ENCODE assay signal across 13 cellular contexts in the genomic region with DNA sequence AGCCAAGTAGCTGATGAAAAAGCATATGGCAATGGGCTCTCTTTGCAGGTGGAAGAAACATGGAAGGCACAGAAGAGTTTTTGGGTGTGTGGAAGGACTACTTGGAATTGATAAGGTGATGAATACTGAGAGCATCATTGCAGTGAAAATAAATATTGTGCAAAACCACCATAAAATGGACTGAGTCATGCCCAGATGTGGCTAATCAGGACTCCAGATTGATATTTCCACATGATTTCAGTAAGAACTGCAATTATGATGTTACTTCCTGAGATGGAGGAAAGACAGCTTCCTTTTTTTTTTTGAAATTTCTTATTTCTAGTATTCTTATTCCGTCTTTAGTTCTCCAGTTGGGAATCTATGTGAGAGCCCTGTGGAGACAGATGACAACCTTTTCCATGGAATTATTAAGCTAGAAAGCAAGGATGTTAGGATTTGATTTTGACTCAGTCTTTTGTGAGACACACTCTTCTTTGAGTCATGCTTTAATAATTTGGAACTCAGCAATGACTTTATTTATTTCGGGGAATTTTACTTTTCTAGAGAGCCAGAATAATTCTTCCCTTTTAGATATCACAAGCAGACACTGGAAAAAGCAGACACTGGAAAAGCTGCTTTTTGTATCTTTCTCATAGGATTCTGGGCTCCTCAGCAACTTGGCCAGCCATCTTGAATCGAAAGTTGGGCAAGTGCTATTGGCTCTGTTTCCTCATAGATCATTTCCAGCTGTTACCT.
A peak's percentile ranks its signal among the peaks of the same experiment; 100 is the strongest.
DNase-seq lines count a peak whose midpoint lies in the region; TF ChIP-seq lines count a peak whose summit lies in the region.
"Had no signal": no experiment of that assay in that cellular context is flagged by ENCODE, and none has a peak within 500 bp of the region (broad histone marks: within the 10 kb centered on the region; RNA-seq: fewer than 3 reads in every experiment).

No MANE protein-coding gene starts in this region.

- H3K4me1 ChIP-seq in right atrium auricular region, result no peaks in the 10 kb centered on the region
- H3K4me1 ChIP-seq: transverse colon had no signal

- H3K4me3 ChIP-seq in brain microvascular endothelial cell (ENCODE audit: low read depth, low read length) (no peak overlapping the region), right atrium auricular region (no peak overlapping the region)
- H3K4me3 ChIP-seq: transverse colon had no signal

- peak; percentile 17 for DNase-seq in SKM-1 treated with dmso at 0.1 percent for 144 hours (lab: John Stamatoyannopoulos, UW; ENCODE audit: unreplicated experiment)
- DNase-seq in SKM-1 (lab: John Stamatoyannopoulos, UW; ENCODE audit: unreplicated experiment), result no peak
- peak; percentile 22 for DNase-seq in brain microvascular endothelial cell
- no peak for DNase-seq in right atrium auricular region (ENCODE audit: low spot score)
- no peak for DNase-seq in NCI-H2171 treated with DMSO at 0.1 percent for 48 hours (lab: John Stamatoyannopoulos, UW)
- no peak for DNase-seq in NCI-H446 (lab: John Stamatoyannopoulos, UW)
- DNase-seq in HPDE6-E6E7 (ENCODE audit: extremely low spot score), result no peak
- no peak for DNase-seq in stimulated activated naive CD4-positive, alpha-beta T cell treated with Interleukin-2 at 50 U/mL for 16 hours (lab: John Stamatoyannopoulos, UW)
- DNase-seq: activated naive CD8-positive, alpha-beta T cell treated with anti-CD3 and anti-CD28 coated beads, Interleukin-2, amount 50 U/mL, for 24 hours; endodermal cell; NCI-H510A; T-cell; transverse colon had no signal

- no peaks in the 10 kb centered on the region for H3K9me3 ChIP-seq in right atrium auricular region
- H3K9me3 ChIP-seq: transverse colon had no signal

- in situ Hi-C loops in brain microvascular endothelial cell (cut with HindIII; ENCODE audit: low pct_ligation_motif_present, low sequenced_read_pairs), result no loop called here

- H3K36me3 ChIP-seq in brain microvascular endothelial cell (replicated peaks), result no peaks in the 10 kb centered on the region
- H3K36me3 ChIP-seq in right atrium auricular region, result no peaks in the 10 kb centered on the region
- H3K36me3 ChIP-seq: transverse colon had no signal

- no peak overlapping the region for H3K27ac ChIP-seq in brain microvascular endothelial cell
- peak overlapping the region; percentile 8 to 69 for H3K27ac ChIP-seq in right atrium auricular region
- H3K27ac ChIP-seq: transverse colon had no signal

- H3K27me3 ChIP-seq in brain microvascular endothelial cell (replicated peaks) (no peaks in the 10 kb centered on the region), right atrium auricular region (no peaks in the 10 kb centered on the region)
- H3K27me3 ChIP-seq: transverse colon had no signal

- no peak for TF ChIP-seq CTCF in brain microvascular endothelial cell (IDR thresholded peaks at IDR 0.05; ENCODE audit: low read depth, low read length, missing control alignments)
- no peak for TF ChIP-seq CTCF in right atrium auricular region (IDR thresholded peaks at IDR 0.05)

Comparison
In these comparisons a context has a peak if more than half of its experiments do, and no peak if none do; other contexts are left out.
1. DNase-seq: peak in SKM-1 treated with dmso at 0.1 percent for 144 hours (single experiment) and brain microvascular endothelial cell (single experiment); none in SKM-1 (single experiment), right atrium auricular region (single experiment), NCI-H2171 treated with DMSO at 0.1 percent for 48 hours (single experiment), NCI-H446 (0 of 2), HPDE6-E6E7 (single experiment) and stimulated activated naive CD4-positive, alpha-beta T cell treated with Interleukin-2 at 50 U/mL for 16 hours (single experiment).